Comparison of ENCODE assay signal across 18 cellular contexts in the genomic region with DNA sequence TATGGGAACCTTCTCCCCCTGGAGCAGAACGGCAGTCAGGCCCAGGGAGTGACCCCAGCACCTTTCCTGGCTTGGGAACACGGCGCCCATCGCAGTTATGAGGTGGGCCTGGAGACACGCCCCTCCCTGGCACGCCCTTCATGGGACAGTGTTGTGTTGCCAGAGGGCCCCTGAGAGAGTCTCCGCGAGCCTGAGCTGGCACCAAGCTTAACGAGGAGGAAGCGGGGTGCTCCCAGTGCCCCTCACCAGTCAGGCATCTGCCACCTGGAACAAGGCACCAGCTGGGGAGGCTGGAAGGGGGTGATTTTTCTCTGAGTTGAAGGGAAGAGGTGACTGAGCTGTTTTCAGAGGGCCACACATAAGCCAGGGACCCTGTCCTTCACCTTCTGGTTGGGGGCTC.
A peak's percentile ranks its signal among the peaks of the same experiment; 100 is the strongest.
DNase-seq lines count a peak whose midpoint lies in the region; ATAC-seq and TF ChIP-seq lines count a peak whose summit lies in the region.
"Had no signal": no experiment of that assay in that cellular context is flagged by ENCODE, and none has a peak within 500 bp of the region (broad histone marks: within the 10 kb centered on the region; RNA-seq: fewer than 3 reads in every experiment).

No MANE protein-coding gene starts in this region.

- CTCF ChIA-PET in WTC11 (lab: Charles Lee), result interaction anchor here (0.5 to 3.8 kb wide), 11 partner anchors 12 to 340 kb away, joined by 3 to 32 read pairs (median 11); no protein-coding TSS in a partner anchor

- no peaks in the 10 kb centered on the region for H3K9me2 ChIP-seq in MM.1S (replicated peaks; ENCODE audit: insufficient read depth, low read length)

- DNase-seq in DMS 273 (lab: John Stamatoyannopoulos, UW; ENCODE audit: unreplicated experiment) (peak; percentile 30), DMS 273 treated with DMSO at 0.1 percent for 48 hours (lab: John Stamatoyannopoulos, UW) (no peak), GM06990 (ENCODE audit: extremely low read depth, insufficient read length) (peak; percentile 8), WTC11 (ENCODE audit: low spot score) (no peak), osteocyte (ENCODE audit: extremely low spot score, unreplicated experiment) (peak; percentile 77), MM.1S (no peak), NCI-H774 (lab: John Stamatoyannopoulos, UW) (no peak)
- DNase-seq in stimulated activated CD4-positive, alpha-beta T cell treated with anti-CD3 and anti-CD28 coated beads, Interleukin-2, amount 100 ng/mL, for 24 hours, result no peak
- DNase-seq: DMS79, GOT3, NCI-H1105 treated with DMSO at 0.1 percent for 48 hours, NCI-H187, NCI-H2171, NCI-H82, SIG-M5 had no signal

- peaks cover 7% of the 10 kb centered on the region; the same call in 1 of the 2 replicates for H3K4me1 Mint-ChIP-seq in WTC11
- peaks cover 10% of the 10 kb centered on the region for H3K4me1 Mint-ChIP-seq in osteocyte (ENCODE audit: unreplicated experiment)
- H3K4me1 Mint-ChIP-seq: CD14-positive monocyte had no signal

- H2AFZ ChIP-seq in MM.1S (ENCODE audit: low read length), result no peak overlapping the region

- peaks cover 7% of the 10 kb centered on the region for H3K36me3 Mint-ChIP-seq in WTC11
- H3K36me3 Mint-ChIP-seq in osteocyte (ENCODE audit: unreplicated experiment), result peaks cover 10% of the 10 kb centered on the region

- TF ChIP-seq CTCF in GM06990 (IDR thresholded peaks at IDR 0.05; ENCODE audit: insufficient read depth, low read length, poor library complexity, severe bottlenecking), result no peak
- TF ChIP-seq CTCF in WTC11 (IDR thresholded peaks at IDR 0.05), result no peak
- no peak for TF ChIP-seq CTCF in osteocyte (IDR thresholded peaks at IDR 0.05)
- no peak for TF ChIP-seq CTCF in MM.1S (IDR thresholded peaks at IDR 0.05; ENCODE audit: low read length)

- H3K4me3 ChIP-seq in GM06990 (replicated peaks; ENCODE audit: low read depth, low read length) (no peak overlapping the region), MM.1S (ENCODE audit: low read length) (no peak overlapping the region)
- H3K4me3 ChIP-seq: Peyer's patch had no signal

- H3K4me3 Mint-ChIP-seq in WTC11 (no peak overlapping the region), osteocyte (ENCODE audit: unreplicated experiment) (no peak overlapping the region)
- H3K4me3 Mint-ChIP-seq: CD14-positive monocyte had no signal

- H3K27ac ChIP-seq in MM.1S (ENCODE audit: low read length), result no peak overlapping the region
- H3K27ac ChIP-seq: 22Rv1, Peyer's patch had no signal

- no peaks in the 10 kb centered on the region for H3F3A ChIP-seq in MM.1S (ENCODE audit: insufficient read depth, low read length)

- H3K27ac Mint-ChIP-seq in WTC11 (peak overlapping the region; percentile 31; the same call in 1 of the 2 replicates), osteocyte (ENCODE audit: unreplicated experiment) (no peak overlapping the region)

- no peak overlapping the region for H3K9ac ChIP-seq in MM.1S (ENCODE audit: low read length)

- H3K27me3 Mint-ChIP-seq in WTC11 (ENCODE audit: low read depth), result no peaks in the 10 kb centered on the region
- H3K27me3 Mint-ChIP-seq in osteocyte (ENCODE audit: unreplicated experiment), result no peaks in the 10 kb centered on the region

- H3K9me3 Mint-ChIP-seq in WTC11, result no peaks in the 10 kb centered on the region
- no peaks in the 10 kb centered on the region for H3K9me3 Mint-ChIP-seq in osteocyte (ENCODE audit: unreplicated experiment)

- POLR2A ChIA-PET in WTC11 (lab: Charles Lee), result no interaction called here

- H3K4me2 ChIP-seq in MM.1S (ENCODE audit: low read depth, low read length), result no peak overlapping the region

- H3K79me2 ChIP-seq in MM.1S (ENCODE audit: low read length), result no peaks in the 10 kb centered on the region

- no peak for ATAC-seq in WTC11

- H3K4me1 ChIP-seq in MM.1S (ENCODE audit: low read length), result no peaks in the 10 kb centered on the region
- H3K4me1 ChIP-seq: Peyer's patch had no signal

- H4K20me1 ChIP-seq in MM.1S (ENCODE audit: insufficient read depth, low read length), result no peaks in the 10 kb centered on the region

- no peaks in the 10 kb centered on the region for H3K27me3 ChIP-seq in GM06990 (replicated peaks; ENCODE audit: control insufficient read depth, insufficient read depth, low read length)
- H3K27me3 ChIP-seq in MM.1S (replicated peaks; ENCODE audit: insufficient read depth, low read length), result no peaks in the 10 kb centered on the region
- H3K27me3 ChIP-seq: Peyer's patch had no signal

- H3K36me3 ChIP-seq in GM06990 (ENCODE audit: control insufficient read depth, insufficient read depth, low read length) (peaks cover 26% of the 10 kb centered on the region), MM.1S (replicated peaks; ENCODE audit: insufficient read depth, low read length) (no peaks in the 10 kb centered on the region)

- H3K9me3 ChIP-seq in MM.1S (replicated peaks; ENCODE audit: insufficient read depth, low read length), result no peaks in the 10 kb centered on the region
- H3K9me3 ChIP-seq: Peyer's patch had no signal

TF ChIP-seq in WTC11, 78 proteins besides CTCF, POLR2A, EP300 and RAD21:
- TF ChIP-seq JAZF1 (CRISPR knock-in tag; IDR thresholded peaks at IDR 0.05) (no peak), ATF1 (CRISPR knock-in tag; IDR thresholded peaks at IDR 0.05) (no peak), ZBTB21 (CRISPR knock-in tag; IDR thresholded peaks at IDR 0.05; ENCODE audit: borderline replicate concordance) (no peak), NR1H2 (CRISPR knock-in tag; IDR thresholded peaks at IDR 0.05) (no peak), ETV6 (CRISPR knock-in tag; IDR thresholded peaks at IDR 0.05) (no peak), PRRX2 (CRISPR knock-in tag; IDR thresholded peaks at IDR 0.05) (no peak), SMAD4 (CRISPR knock-in tag; IDR thresholded peaks at IDR 0.05) (no peak), MYBL2 (CRISPR knock-in tag; IDR thresholded peaks at IDR 0.05) (no peak), NFATC4 (CRISPR knock-in tag; IDR thresholded peaks at IDR 0.05) (no peak), NFE2L1 (CRISPR knock-in tag; IDR thresholded peaks at IDR 0.05) (no peak)
- TF ChIP-seq, protein P1, sequence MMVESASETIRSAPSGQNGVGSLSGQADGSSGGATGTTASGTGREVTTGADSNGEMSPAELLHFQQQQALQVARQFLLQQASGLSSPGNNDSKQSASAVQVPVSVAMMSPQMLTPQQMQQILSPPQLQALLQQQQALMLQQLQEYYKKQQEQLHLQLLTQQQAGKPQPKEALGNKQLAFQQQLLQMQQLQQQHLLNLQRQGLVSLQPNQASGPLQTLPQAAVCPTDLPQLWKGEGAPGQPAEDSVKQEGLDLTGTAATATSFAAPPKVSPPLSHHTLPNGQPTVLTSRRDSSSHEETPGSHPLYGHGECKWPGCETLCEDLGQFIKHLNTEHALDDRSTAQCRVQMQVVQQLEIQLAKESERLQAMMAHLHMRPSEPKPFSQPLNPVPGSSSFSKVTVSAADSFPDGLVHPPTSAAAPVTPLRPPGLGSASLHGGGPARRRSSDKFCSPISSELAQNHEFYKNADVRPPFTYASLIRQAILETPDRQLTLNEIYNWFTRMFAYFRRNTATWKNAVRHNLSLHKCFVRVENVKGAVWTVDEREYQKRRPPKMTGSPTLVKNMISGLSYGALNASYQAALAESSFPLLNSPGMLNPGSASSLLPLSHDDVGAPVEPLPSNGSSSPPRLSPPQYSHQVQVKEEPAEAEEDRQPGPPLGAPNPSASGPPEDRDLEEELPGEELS (CRISPR knock-in tag; IDR thresholded peaks at IDR 0.05), result no peak
- TF ChIP-seq, protein P2, sequence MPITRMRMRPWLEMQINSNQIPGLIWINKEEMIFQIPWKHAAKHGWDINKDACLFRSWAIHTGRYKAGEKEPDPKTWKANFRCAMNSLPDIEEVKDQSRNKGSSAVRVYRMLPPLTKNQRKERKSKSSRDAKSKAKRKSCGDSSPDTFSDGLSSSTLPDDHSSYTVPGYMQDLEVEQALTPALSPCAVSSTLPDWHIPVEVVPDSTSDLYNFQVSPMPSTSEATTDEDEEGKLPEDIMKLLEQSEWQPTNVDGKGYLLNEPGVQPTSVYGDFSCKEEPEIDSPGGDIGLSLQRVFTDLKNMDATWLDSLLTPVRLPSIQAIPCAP (CRISPR knock-in tag; IDR thresholded peaks at IDR 0.05), result no peak
- TF ChIP-seq, protein P3, sequence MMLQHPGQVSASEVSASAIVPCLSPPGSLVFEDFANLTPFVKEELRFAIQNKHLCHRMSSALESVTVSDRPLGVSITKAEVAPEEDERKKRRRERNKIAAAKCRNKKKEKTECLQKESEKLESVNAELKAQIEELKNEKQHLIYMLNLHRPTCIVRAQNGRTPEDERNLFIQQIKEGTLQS (CRISPR knock-in tag; conservative IDR thresholded peaks at IDR 0.05), result no peak
- TF ChIP-seq, protein P4, sequence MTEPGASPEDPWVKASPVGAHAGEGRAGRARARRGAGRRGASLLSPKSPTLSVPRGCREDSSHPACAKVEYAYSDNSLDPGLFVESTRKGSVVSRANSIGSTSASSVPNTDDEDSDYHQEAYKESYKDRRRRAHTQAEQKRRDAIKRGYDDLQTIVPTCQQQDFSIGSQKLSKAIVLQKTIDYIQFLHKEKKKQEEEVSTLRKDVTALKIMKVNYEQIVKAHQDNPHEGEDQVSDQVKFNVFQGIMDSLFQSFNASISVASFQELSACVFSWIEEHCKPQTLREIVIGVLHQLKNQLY (CRISPR knock-in tag; IDR thresholded peaks at IDR 0.05), result no peak
- TF ChIP-seq, protein P5, sequence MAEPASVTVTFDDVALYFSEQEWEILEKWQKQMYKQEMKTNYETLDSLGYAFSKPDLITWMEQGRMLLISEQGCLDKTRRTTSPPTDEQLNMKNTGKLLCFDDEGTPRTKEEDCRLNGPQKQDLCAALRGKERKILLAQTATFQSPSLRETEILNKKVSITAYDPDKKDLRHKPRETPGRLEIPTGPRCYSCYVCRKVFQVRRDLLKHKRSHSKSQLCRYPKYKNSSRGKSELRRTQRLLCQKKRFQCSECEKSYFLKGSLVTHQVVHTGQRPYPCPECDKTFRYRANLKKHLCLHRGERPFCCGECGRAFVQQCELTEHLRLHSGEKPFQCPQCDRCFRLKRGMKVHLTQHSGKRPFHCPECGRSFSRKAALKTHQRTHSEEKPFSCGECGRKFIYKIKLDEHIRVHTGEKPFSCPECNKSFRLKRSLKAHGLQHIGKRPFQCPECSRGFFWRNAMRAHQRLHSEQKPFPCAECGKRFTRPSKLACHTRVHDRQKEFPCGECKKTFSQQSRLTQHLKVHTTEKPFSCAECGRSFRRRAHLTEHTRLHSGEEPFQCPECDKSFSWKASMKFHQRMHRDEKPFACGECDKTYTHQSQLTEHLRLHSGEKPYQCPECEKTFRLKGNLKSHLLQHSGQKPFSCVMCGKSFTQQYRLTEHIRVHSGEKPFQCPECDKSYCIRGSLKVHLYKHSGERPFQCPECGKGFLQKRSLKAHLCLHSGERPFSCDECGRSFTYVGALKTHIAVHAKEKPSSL (CRISPR knock-in tag; conservative IDR thresholded peaks at IDR 0.05), result no peak

Comparison
In these comparisons a context has a peak if more than half of its experiments do, and no peak if none do; other contexts are left out.
1. DNase-seq: peak in DMS 273 (single experiment), GM06990 (single experiment) and osteocyte (single experiment); none in DMS 273 treated with DMSO at 0.1 percent for 48 hours (single experiment), WTC11 (single experiment), stimulated activated CD4-positive, alpha-beta T cell treated with anti-CD3 and anti-CD28 coated beads, Interleukin-2, amount 100 ng/mL, for 24 hours (0 of 2), MM.1S (single experiment) and NCI-H774 (single experiment).